In the genomic region with DNA sequence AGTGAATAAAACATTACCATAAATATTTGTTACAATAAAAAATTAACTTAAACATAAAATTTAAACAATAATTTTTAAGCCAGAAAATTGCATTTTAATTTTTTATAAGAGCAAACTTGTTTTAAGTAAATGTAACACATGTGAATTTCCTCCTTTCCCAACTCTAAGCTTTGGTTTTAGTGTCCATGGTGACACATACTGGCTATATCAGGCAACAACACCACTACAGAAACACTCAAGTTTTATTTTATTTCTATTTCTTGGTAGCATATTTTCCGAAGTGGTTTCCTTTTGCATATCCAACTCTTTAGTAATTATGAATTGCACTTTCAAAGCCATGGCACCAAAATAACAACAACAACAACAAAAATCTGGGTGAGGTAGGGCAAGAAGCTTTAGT, we compare ENCODE assay signal across 1 cellular context.
TF ChIP-seq lines count a peak whose summit lies in the region.

No MANE protein-coding gene starts in this region.

TF ChIP-seq in GM23338, 12 proteins besides CTCF, POLR2A, EP300 and RAD21 (continued from another document):
- TF ChIP-seq, protein P1, sequence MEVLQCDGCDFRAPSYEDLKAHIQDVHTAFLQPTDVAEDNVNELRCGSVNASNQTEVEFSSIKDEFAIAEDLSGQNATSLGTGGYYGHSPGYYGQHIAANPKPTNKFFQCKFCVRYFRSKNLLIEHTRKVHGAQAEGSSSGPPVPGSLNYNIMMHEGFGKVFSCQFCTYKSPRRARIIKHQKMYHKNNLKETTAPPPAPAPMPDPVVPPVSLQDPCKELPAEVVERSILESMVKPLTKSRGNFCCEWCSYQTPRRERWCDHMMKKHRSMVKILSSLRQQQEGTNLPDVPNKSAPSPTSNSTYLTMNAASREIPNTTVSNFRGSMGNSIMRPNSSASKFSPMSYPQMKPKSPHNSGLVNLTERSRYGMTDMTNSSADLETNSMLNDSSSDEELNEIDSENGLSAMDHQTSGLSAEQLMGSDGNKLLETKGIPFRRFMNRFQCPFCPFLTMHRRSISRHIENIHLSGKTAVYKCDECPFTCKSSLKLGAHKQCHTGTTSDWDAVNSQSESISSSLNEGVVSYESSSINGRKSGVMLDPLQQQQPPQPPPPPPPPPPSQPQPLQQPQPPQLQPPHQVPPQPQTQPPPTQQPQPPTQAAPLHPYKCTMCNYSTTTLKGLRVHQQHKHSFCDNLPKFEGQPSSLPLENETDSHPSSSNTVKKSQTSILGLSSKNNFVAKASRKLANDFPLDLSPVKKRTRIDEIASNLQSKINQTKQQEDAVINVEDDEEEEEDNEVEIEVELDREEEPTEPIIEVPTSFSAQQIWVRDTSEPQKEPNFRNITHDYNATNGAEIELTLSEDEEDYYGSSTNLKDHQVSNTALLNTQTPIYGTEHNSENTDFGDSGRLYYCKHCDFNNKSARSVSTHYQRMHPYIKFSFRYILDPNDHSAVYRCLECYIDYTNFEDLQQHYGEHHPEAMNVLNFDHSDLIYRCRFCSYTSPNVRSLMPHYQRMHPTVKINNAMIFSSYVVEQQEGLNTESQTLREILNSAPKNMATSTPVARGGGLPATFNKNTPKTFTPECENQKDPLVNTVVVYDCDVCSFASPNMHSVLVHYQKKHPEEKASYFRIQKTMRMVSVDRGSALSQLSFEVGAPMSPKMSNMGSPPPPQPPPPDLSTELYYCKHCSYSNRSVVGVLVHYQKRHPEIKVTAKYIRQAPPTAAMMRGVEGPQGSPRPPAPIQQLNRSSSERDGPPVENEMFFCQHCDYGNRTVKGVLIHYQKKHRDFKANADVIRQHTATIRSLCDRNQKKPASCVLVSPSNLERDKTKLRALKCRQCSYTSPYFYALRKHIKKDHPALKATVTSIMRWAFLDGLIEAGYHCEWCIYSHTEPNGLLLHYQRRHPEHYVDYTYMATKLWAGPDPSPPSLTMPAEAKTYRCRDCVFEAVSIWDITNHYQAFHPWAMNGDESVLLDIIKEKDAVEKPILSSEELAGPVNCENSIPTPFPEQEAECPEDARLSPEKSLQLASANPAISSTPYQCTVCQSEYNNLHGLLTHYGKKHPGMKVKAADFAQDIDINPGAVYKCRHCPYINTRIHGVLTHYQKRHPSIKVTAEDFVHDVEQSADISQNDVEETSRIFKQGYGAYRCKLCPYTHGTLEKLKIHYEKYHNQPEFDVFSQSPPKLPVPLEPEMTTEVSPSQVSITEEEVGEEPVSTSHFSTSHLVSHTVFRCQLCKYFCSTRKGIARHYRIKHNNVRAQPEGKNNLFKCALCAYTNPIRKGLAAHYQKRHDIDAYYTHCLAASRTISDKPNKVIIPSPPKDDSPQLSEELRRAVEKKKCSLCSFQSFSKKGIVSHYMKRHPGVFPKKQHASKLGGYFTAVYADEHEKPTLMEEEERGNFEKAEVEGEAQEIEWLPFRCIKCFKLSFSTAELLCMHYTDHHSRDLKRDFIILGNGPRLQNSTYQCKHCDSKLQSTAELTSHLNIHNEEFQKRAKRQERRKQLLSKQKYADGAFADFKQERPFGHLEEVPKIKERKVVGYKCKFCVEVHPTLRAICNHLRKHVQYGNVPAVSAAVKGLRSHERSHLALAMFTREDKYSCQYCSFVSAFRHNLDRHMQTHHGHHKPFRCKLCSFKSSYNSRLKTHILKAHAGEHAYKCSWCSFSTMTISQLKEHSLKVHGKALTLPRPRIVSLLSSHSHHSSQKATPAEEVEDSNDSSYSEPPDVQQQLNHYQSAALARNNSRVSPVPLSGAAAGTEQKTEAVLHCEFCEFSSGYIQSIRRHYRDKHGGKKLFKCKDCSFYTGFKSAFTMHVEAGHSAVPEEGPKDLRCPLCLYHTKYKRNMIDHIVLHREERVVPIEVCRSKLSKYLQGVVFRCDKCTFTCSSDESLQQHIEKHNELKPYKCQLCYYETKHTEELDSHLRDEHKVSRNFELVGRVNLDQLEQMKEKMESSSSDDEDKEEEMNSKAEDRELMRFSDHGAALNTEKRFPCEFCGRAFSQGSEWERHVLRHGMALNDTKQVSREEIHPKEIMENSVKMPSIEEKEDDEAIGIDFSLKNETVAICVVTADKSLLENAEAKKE (CRISPR knock-in tag; IDR thresholded peaks at IDR 0.05), result no peak
- TF ChIP-seq EZH2phosphoT487 (IDR thresholded peaks at IDR 0.05; ENCODE audit: unreplicated experiment), result no peak
- no peak for TF ChIP-seq JUNB (IDR thresholded peaks at IDR 0.05; ENCODE audit: unreplicated experiment)
- no peak for TF ChIP-seq POLR2AphosphoS5 (IDR thresholded peaks at IDR 0.05; ENCODE audit: low read depth)
- no peak for TF ChIP-seq ZNF114 (CRISPR knock-in tag; IDR thresholded peaks at IDR 0.05)
- TF ChIP-seq, protein P2, sequence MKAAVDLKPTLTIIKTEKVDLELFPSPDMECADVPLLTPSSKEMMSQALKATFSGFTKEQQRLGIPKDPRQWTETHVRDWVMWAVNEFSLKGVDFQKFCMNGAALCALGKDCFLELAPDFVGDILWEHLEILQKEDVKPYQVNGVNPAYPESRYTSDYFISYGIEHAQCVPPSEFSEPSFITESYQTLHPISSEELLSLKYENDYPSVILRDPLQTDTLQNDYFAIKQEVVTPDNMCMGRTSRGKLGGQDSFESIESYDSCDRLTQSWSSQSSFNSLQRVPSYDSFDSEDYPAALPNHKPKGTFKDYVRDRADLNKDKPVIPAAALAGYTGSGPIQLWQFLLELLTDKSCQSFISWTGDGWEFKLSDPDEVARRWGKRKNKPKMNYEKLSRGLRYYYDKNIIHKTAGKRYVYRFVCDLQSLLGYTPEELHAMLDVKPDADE (IDR thresholded peaks at IDR 0.05), result no peak
- no peak for TF ChIP-seq NANOG (IDR thresholded peaks at IDR 0.05; ENCODE audit: borderline replicate concordance)
- TF ChIP-seq, protein P3, sequence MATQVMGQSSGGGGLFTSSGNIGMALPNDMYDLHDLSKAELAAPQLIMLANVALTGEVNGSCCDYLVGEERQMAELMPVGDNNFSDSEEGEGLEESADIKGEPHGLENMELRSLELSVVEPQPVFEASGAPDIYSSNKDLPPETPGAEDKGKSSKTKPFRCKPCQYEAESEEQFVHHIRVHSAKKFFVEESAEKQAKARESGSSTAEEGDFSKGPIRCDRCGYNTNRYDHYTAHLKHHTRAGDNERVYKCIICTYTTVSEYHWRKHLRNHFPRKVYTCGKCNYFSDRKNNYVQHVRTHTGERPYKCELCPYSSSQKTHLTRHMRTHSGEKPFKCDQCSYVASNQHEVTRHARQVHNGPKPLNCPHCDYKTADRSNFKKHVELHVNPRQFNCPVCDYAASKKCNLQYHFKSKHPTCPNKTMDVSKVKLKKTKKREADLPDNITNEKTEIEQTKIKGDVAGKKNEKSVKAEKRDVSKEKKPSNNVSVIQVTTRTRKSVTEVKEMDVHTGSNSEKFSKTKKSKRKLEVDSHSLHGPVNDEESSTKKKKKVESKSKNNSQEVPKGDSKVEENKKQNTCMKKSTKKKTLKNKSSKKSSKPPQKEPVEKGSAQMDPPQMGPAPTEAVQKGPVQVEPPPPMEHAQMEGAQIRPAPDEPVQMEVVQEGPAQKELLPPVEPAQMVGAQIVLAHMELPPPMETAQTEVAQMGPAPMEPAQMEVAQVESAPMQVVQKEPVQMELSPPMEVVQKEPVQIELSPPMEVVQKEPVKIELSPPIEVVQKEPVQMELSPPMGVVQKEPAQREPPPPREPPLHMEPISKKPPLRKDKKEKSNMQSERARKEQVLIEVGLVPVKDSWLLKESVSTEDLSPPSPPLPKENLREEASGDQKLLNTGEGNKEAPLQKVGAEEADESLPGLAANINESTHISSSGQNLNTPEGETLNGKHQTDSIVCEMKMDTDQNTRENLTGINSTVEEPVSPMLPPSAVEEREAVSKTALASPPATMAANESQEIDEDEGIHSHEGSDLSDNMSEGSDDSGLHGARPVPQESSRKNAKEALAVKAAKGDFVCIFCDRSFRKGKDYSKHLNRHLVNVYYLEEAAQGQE (IDR thresholded peaks at IDR 0.05; ENCODE audit: unreplicated experiment), result no peak
- no peak for TF ChIP-seq CREB1 (CRISPR knock-in tag; IDR thresholded peaks at IDR 0.05; ENCODE audit: low read depth)
